Comparison of ENCODE assay signal across 27 cellular contexts in the genomic region with DNA sequence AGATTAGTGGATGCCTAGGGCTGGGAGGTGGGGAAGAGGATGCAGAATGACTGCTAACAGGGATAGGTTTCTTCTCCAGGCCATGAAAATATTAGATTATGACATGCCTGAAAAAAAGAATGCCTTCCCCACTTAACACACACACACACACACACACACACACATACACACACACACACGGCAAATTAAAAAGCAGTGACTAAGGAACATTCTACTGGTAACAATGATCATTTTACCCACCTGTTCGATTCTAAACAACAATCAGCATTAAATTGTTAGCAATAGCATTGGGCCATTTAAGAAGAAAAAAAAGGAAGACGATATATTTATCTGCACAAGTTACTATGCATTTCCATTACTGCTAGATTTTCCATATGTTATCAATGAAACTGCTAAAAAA.
"Had no signal": no experiment of that assay in that cellular context is flagged by ENCODE, and none has a peak within 500 bp of the region (broad histone marks: within the 10 kb centered on the region; RNA-seq: fewer than 3 reads in every experiment).

No MANE protein-coding gene starts in this region.

- H3K27me3 ChIP-seq: stomach, suprapubic skin, testis, thyroid gland, tibial artery, tibial nerve, transverse colon, upper lobe of left lung, upper lobe of right lung, uterus, vagina had no signal

- H3K4me1 ChIP-seq: stomach, suprapubic skin, thyroid gland, tibial artery, tibial nerve, transverse colon, uterus, vagina had no signal

- FAIRE-seq: urothelium cell line had no signal

- H3K27ac ChIP-seq: stomach, suprapubic skin, testis, thoracic aorta, thyroid gland, tibial artery, tibial nerve, transverse colon, upper lobe of left lung, upper lobe of right lung, uterus, vagina had no signal

- H3K9me3 ChIP-seq: stomach, suprapubic skin, testis, thoracic aorta, thyroid gland, tibial artery, tibial nerve, transverse colon, upper lobe of left lung, upper lobe of right lung, uterus, vagina had no signal

- H3K36me3 ChIP-seq: stomach, suprapubic skin, thoracic aorta, thyroid gland, tibial artery, tibial nerve, transverse colon, upper lobe of left lung, upper lobe of right lung, uterus, vagina had no signal

- ATAC-seq: stimulated activated effector memory CD8-positive, alpha-beta T cell treated with anti-CD3 and anti-CD28 coated beads, Interleukin-12 subunit alpha, Interleukin-12 subunit beta, amount 100 ng/mL, for 72 hours; stimulated activated memory B cell treated with anti-CD40 and anti-IgM and Interleukin-4, amounts not matched to agents 10 μg/mL and 1 μg/mL and 100 μg/mL, for 72 hours; stimulated activated naive B cell treated with anti-CD40 and anti-IgM and Interleukin-4, amounts not matched to agents 10 μg/mL and 1 μg/mL and 100 μg/mL, for 72 hours; stimulated activated naive CD8-positive, alpha-beta T cell treated with anti-CD3 and anti-CD28 coated beads, Interleukin-15, amount 100 ng/mL, for 72 hours; stimulated activated naive CD8-positive, alpha-beta T cell treated with anti-CD3 and anti-CD28 coated beads, Interleukin-15, Interleukin-2, amounts not matched to agents 100 U/mL and 50 U/mL, for 24 hours; upper lobe of right lung had no signal

- DNase-seq: stimulated activated CD4-positive, alpha-beta T cell treated with anti-CD3 and anti-CD28 coated beads, Interleukin-2, amount 100 ng/mL, for 48 hours; stimulated activated CD4-positive, alpha-beta T cell treated with anti-CD3 and anti-CD28 coated beads, Interleukin-4, amount 100 ng/mL, for 1 hour; stimulated activated CD4-positive, alpha-beta T cell treated with anti-CD3 and anti-CD28 coated beads, Interleukin-4, amount 100 ng/mL, for 24 hours; stimulated activated CD4-positive, alpha-beta T cell treated with anti-CD3 and anti-CD28 coated beads, Interleukin-4, amount 100 ng/mL, for 4 hours; stimulated activated CD8-positive, alpha-beta memory T cell treated with anti-CD3 and anti-CD28 coated beads, Interleukin-4, amount 100 ng/mL, for 48 hours; stimulated activated naive B cell treated with anti-CD40 and anti-IgM and Interleukin-4, amounts not matched to agents 10 μg/mL and 1 μg/mL and 100 μg/mL, for 72 hours; stimulated activated naive CD4-positive, alpha-beta T cell; stimulated activated naive CD4-positive, alpha-beta T cell treated with Interleukin-2 at 50 U/mL for 16 hours; stimulated activated naive CD8-positive, alpha-beta T cell treated with anti-CD3 and anti-CD28 coated beads, Interleukin-15, amount 100 ng/mL, for 72 hours; stimulated activated naive CD8-positive, alpha-beta T cell treated with anti-CD3 and anti-CD28 coated beads, Interleukin-15, Interleukin-2, amounts not matched to agents 100 U/mL and 50 U/mL, for 24 hours; stomach; substantia nigra; testis; thyroid gland; tibial artery; transverse colon; trophoblast cell; upper lobe of left lung; upper lobe of right lung; uterus had no signal

- H3K4me3 ChIP-seq: stomach, suprapubic skin, testis, thoracic aorta, thyroid gland, tibial artery, tibial nerve, transverse colon, upper lobe of left lung, upper lobe of right lung, uterus, vagina had no signal
